1 cellular context compared by ENCODE assay signal in the genomic region with DNA sequence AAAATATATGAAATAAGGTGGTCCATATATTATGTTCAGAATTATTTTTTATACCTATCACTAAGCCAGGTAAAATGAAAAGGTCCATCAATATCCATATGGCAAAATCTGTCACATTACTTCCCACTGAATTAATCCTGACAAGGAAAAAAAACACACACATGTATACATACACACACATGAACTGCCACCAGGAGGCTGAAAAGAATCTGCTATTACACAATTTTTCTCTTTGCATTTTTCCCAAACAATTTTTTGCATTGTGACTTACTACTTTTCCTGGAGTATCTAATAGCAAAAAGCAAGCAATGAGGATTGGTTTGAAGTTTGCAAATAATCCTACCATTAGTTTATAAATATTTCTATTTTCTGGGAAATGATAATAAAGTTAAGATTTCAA.
TF ChIP-seq lines count a peak whose summit lies in the region.

No MANE protein-coding gene starts in this region.

TF ChIP-seq in GM23338, 12 proteins besides CTCF, POLR2A, EP300 and RAD21:
- TF ChIP-seq ZNF114 (CRISPR knock-in tag; IDR thresholded peaks at IDR 0.05) (no peak), ZNF331 (CRISPR knock-in tag; IDR thresholded peaks at IDR 0.05; ENCODE audit: low read depth) (no peak), EZH2phosphoT487 (IDR thresholded peaks at IDR 0.05; ENCODE audit: unreplicated experiment) (no peak), STAT1 (IDR thresholded peaks at IDR 0.05; ENCODE audit: unreplicated experiment) (no peak), EZH2 (IDR thresholded peaks at IDR 0.05; ENCODE audit: low read depth, unreplicated experiment) (no peak), CREB1 (CRISPR knock-in tag; IDR thresholded peaks at IDR 0.05; ENCODE audit: low read depth) (no peak), POLR2AphosphoS5 (IDR thresholded peaks at IDR 0.05; ENCODE audit: low read depth) (no peak), JUNB (IDR thresholded peaks at IDR 0.05; ENCODE audit: unreplicated experiment) (no peak), NANOG (IDR thresholded peaks at IDR 0.05; ENCODE audit: borderline replicate concordance) (no peak)
- TF ChIP-seq, protein P1, sequence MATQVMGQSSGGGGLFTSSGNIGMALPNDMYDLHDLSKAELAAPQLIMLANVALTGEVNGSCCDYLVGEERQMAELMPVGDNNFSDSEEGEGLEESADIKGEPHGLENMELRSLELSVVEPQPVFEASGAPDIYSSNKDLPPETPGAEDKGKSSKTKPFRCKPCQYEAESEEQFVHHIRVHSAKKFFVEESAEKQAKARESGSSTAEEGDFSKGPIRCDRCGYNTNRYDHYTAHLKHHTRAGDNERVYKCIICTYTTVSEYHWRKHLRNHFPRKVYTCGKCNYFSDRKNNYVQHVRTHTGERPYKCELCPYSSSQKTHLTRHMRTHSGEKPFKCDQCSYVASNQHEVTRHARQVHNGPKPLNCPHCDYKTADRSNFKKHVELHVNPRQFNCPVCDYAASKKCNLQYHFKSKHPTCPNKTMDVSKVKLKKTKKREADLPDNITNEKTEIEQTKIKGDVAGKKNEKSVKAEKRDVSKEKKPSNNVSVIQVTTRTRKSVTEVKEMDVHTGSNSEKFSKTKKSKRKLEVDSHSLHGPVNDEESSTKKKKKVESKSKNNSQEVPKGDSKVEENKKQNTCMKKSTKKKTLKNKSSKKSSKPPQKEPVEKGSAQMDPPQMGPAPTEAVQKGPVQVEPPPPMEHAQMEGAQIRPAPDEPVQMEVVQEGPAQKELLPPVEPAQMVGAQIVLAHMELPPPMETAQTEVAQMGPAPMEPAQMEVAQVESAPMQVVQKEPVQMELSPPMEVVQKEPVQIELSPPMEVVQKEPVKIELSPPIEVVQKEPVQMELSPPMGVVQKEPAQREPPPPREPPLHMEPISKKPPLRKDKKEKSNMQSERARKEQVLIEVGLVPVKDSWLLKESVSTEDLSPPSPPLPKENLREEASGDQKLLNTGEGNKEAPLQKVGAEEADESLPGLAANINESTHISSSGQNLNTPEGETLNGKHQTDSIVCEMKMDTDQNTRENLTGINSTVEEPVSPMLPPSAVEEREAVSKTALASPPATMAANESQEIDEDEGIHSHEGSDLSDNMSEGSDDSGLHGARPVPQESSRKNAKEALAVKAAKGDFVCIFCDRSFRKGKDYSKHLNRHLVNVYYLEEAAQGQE (IDR thresholded peaks at IDR 0.05; ENCODE audit: unreplicated experiment): no peak
- TF ChIP-seq, protein P2, sequence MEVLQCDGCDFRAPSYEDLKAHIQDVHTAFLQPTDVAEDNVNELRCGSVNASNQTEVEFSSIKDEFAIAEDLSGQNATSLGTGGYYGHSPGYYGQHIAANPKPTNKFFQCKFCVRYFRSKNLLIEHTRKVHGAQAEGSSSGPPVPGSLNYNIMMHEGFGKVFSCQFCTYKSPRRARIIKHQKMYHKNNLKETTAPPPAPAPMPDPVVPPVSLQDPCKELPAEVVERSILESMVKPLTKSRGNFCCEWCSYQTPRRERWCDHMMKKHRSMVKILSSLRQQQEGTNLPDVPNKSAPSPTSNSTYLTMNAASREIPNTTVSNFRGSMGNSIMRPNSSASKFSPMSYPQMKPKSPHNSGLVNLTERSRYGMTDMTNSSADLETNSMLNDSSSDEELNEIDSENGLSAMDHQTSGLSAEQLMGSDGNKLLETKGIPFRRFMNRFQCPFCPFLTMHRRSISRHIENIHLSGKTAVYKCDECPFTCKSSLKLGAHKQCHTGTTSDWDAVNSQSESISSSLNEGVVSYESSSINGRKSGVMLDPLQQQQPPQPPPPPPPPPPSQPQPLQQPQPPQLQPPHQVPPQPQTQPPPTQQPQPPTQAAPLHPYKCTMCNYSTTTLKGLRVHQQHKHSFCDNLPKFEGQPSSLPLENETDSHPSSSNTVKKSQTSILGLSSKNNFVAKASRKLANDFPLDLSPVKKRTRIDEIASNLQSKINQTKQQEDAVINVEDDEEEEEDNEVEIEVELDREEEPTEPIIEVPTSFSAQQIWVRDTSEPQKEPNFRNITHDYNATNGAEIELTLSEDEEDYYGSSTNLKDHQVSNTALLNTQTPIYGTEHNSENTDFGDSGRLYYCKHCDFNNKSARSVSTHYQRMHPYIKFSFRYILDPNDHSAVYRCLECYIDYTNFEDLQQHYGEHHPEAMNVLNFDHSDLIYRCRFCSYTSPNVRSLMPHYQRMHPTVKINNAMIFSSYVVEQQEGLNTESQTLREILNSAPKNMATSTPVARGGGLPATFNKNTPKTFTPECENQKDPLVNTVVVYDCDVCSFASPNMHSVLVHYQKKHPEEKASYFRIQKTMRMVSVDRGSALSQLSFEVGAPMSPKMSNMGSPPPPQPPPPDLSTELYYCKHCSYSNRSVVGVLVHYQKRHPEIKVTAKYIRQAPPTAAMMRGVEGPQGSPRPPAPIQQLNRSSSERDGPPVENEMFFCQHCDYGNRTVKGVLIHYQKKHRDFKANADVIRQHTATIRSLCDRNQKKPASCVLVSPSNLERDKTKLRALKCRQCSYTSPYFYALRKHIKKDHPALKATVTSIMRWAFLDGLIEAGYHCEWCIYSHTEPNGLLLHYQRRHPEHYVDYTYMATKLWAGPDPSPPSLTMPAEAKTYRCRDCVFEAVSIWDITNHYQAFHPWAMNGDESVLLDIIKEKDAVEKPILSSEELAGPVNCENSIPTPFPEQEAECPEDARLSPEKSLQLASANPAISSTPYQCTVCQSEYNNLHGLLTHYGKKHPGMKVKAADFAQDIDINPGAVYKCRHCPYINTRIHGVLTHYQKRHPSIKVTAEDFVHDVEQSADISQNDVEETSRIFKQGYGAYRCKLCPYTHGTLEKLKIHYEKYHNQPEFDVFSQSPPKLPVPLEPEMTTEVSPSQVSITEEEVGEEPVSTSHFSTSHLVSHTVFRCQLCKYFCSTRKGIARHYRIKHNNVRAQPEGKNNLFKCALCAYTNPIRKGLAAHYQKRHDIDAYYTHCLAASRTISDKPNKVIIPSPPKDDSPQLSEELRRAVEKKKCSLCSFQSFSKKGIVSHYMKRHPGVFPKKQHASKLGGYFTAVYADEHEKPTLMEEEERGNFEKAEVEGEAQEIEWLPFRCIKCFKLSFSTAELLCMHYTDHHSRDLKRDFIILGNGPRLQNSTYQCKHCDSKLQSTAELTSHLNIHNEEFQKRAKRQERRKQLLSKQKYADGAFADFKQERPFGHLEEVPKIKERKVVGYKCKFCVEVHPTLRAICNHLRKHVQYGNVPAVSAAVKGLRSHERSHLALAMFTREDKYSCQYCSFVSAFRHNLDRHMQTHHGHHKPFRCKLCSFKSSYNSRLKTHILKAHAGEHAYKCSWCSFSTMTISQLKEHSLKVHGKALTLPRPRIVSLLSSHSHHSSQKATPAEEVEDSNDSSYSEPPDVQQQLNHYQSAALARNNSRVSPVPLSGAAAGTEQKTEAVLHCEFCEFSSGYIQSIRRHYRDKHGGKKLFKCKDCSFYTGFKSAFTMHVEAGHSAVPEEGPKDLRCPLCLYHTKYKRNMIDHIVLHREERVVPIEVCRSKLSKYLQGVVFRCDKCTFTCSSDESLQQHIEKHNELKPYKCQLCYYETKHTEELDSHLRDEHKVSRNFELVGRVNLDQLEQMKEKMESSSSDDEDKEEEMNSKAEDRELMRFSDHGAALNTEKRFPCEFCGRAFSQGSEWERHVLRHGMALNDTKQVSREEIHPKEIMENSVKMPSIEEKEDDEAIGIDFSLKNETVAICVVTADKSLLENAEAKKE (CRISPR knock-in tag; IDR thresholded peaks at IDR 0.05): no peak
- TF ChIP-seq, protein P3, sequence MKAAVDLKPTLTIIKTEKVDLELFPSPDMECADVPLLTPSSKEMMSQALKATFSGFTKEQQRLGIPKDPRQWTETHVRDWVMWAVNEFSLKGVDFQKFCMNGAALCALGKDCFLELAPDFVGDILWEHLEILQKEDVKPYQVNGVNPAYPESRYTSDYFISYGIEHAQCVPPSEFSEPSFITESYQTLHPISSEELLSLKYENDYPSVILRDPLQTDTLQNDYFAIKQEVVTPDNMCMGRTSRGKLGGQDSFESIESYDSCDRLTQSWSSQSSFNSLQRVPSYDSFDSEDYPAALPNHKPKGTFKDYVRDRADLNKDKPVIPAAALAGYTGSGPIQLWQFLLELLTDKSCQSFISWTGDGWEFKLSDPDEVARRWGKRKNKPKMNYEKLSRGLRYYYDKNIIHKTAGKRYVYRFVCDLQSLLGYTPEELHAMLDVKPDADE (IDR thresholded peaks at IDR 0.05): no peak
